Comparison of ENCODE assay signal across 9 cellular contexts in the genomic region with DNA sequence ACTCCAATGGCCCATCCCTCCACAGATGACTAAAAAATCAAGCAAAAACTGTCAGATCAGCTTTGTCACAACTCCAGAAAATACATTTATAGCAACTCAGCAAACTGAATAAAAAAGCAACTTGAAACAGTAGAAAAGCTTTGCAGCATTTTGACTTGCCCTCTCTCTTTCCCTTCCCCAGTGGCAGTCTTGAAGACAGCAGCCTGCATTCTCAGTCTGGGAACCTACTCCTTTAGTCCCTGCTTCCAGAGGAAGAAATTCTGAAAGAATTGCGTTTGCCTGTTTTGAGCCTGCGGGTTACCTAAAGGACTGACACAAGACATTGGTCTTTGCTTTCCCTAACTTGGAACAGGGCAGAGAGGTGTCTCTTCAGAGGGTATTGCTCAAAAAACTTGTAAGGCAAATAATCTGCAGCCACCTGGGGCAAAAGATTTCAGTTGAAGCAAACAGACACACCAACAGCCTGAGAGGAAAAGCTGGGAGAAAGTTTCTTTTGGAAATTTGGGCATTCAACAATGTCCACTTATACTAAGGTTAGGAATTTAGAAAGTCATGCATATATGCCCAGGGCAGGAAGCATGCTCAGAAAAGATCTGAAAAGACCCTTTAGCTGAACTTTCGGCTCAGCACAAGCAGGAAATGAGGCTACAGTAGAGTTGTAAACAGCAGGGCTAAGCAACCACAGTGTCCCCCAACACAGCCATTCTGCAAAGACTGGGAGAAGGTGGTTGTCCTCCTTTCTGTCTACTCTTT. TPM values are rescaled to one million over a fixed set of nuclear protein-coding genes. Genes with fewer than 3 reads are reported as not detected.
DNase-seq lines count a peak whose midpoint lies in the region; ATAC-seq, FAIRE-seq and TF ChIP-seq lines count a peak whose summit lies in the region.
"Had no signal": no experiment of that assay in that cellular context is flagged by ENCODE, and none has a peak within 500 bp of the region (broad histone marks: within the 10 kb centered on the region; RNA-seq: fewer than 3 reads in every experiment).

No MANE protein-coding gene starts in this region.

- no peak overlapping the region for H3K27ac ChIP-seq in kidney (ENCODE audit: low read depth in 2 of 2, low read length in 2 of 2)
- H3K27ac ChIP-seq: esophagus muscularis mucosa had no signal

- DNase-seq in central memory CD8-positive, alpha-beta T cell (ENCODE audit: low spot score in 2 of 2): no peak
- no peak for DNase-seq in osteocyte (ENCODE audit: extremely low spot score, unreplicated experiment)
- no peak for DNase-seq in NCI-H1092 (lab: John Stamatoyannopoulos, UW)
- DNase-seq in kidney: no peak
- DNase-seq in NCI-H526 (lab: John Stamatoyannopoulos, UW): no peak

- H3K27me3 Mint-ChIP-seq in central memory CD8-positive, alpha-beta T cell: no peaks in the 10 kb centered on the region
- no peaks in the 10 kb centered on the region for H3K27me3 Mint-ChIP-seq in osteocyte (ENCODE audit: unreplicated experiment)

- H3K36me3 ChIP-seq in kidney (ENCODE audit: control insufficient read depth in 1 of 2, insufficient read depth in 2 of 2, low read length in 2 of 2): no peaks in the 10 kb centered on the region
- H3K36me3 ChIP-seq: esophagus muscularis mucosa had no signal

- intact Hi-C loops in kidney (cut with DNase I): no loop called here

- peaks cover 0 to 6% of the 10 kb centered on the region in 2 donors for H3K9me3 ChIP-seq in kidney (ENCODE audit: control insufficient read depth in 1 of 2, low read length in 2 of 2)

- TF ChIP-seq CTCF in osteocyte (IDR thresholded peaks at IDR 0.05) (no peak), kidney (IDR thresholded peaks at IDR 0.05; ENCODE audit: borderline replicate concordance, extremely low read depth, insufficient read depth) (no peak)

- no peak overlapping the region for H3K9ac ChIP-seq in kidney (ENCODE audit: low read length in 2 of 2)

- H3K36me3 Mint-ChIP-seq in central memory CD8-positive, alpha-beta T cell (ENCODE audit: insufficient read depth): peaks cover 7% of the 10 kb centered on the region
- H3K36me3 Mint-ChIP-seq in osteocyte (ENCODE audit: unreplicated experiment): peaks cover 8% of the 10 kb centered on the region

- peak overlapping the region; percentile 48 for H3K4me3 Mint-ChIP-seq in central memory CD8-positive, alpha-beta T cell
- H3K4me3 Mint-ChIP-seq in osteocyte (ENCODE audit: unreplicated experiment): no peak overlapping the region

- H3K4me1 ChIP-seq in kidney (ENCODE audit: control insufficient read depth in 1 of 2, insufficient read depth in 1 of 2, low read depth in 1 of 2, low read length in 2 of 2): no peaks in the 10 kb centered on the region
- H3K4me1 ChIP-seq: esophagus muscularis mucosa had no signal

- peaks cover 6% of the 10 kb centered on the region for H3K9me3 Mint-ChIP-seq in central memory CD8-positive, alpha-beta T cell
- H3K9me3 Mint-ChIP-seq in osteocyte (ENCODE audit: unreplicated experiment): peaks cover 13% of the 10 kb centered on the region

- ATAC-seq in GM19395 (IDR thresholded peaks at IDR 0.05; ENCODE audit: unreplicated experiment): peak; percentile 69
- peak; percentile 74 for ATAC-seq in HG03354 (IDR thresholded peaks at IDR 0.05; ENCODE audit: poor library complexity, severe bottlenecking, unreplicated experiment)
- ATAC-seq in central memory CD8-positive, alpha-beta T cell (replicated peaks; ENCODE audit: extremely low read depth, poor library complexity, severe bottlenecking): peak; percentile 89
- no peak for ATAC-seq in HG03196 (IDR thresholded peaks at IDR 0.05; ENCODE audit: unreplicated experiment)

- peaks cover 24% of the 10 kb centered on the region for H3K4me1 Mint-ChIP-seq in central memory CD8-positive, alpha-beta T cell
- peaks cover 10% of the 10 kb centered on the region for H3K4me1 Mint-ChIP-seq in osteocyte (ENCODE audit: unreplicated experiment)

- peak overlapping the region; percentile 88 for H3K27ac Mint-ChIP-seq in central memory CD8-positive, alpha-beta T cell (ENCODE audit: low read depth)
- H3K27ac Mint-ChIP-seq in osteocyte (ENCODE audit: unreplicated experiment): peak overlapping the region; percentile 58

- H3K4me3 ChIP-seq in kidney (ENCODE audit: low read length in 2 of 2): no peak overlapping the region
- H3K4me3 ChIP-seq: esophagus muscularis mucosa had no signal

- FAIRE-seq in kidney (lab: Jason Lieb, UNC): no peak

RNA-seq across cellular contexts. Expression of gene SLC35D2, which starts 15.2 kb away (rescaled TPM):
- total RNA-seq in osteocyte (18.3 and 20.2 TPM in 2 replicates), kidney (27.7 TPM)
- polyA plus RNA-seq in kidney (ENCODE audit: insufficient read depth, low read depth, low replicate concordance): 46.1 TPM

RNA-seq across cellular contexts. Expression of gene ZNF367, which starts 19.4 kb away (rescaled TPM):
- total RNA-seq in osteocyte: 2.1 and 2.3 TPM in 2 replicates
- total RNA-seq in kidney: 1.9 TPM
- polyA plus RNA-seq in kidney (ENCODE audit: insufficient read depth, low read depth, low replicate concordance): 1.5 TPM

RNA-seq across cellular contexts. Expression of gene HABP4, which starts 51.2 kb away (rescaled TPM):
- 15.8 and 16.5 TPM in 2 replicates for total RNA-seq in osteocyte
- 20.9 TPM for total RNA-seq in kidney
- polyA plus RNA-seq in kidney (ENCODE audit: insufficient read depth, low read depth, low replicate concordance): 37.5 TPM
